Comparison of ENCODE assay signal across 15 cellular contexts in genomic region chr9:114180701-114181582, GRCh38. TPM values are rescaled to one million over a fixed set of nuclear protein-coding genes. Genes with fewer than 3 reads are reported as not detected.
DNase-seq lines count a peak whose midpoint lies in the region; ATAC-seq, FAIRE-seq and TF ChIP-seq lines count a peak whose summit lies in the region.
"Had no signal": no experiment of that assay in that cellular context is flagged by ENCODE, and none has a peak within 500 bp of the region (broad histone marks: within the 10 kb centered on the region; RNA-seq: fewer than 3 reads in every experiment).

No MANE protein-coding gene starts in this region.

- ATAC-seq in pancreas (peak in 3 of 4 donors; percentile 4 to 40 (median 35)), GM19452 (IDR thresholded peaks at IDR 0.05; ENCODE audit: unreplicated experiment) (no peak)
- ATAC-seq in natural killer cell treated with Interleukin-12 subunit alpha and Interleukin-12 subunit beta and Interleukin-15 and Interleukin-18, amount 100 ng/mL, for 72 hours, result no peak

- H3K9me3 Mint-ChIP-seq in chondrocyte (ENCODE audit: low read depth), result no peaks in the 10 kb centered on the region
- no peaks in the 10 kb centered on the region for H3K9me3 Mint-ChIP-seq in natural killer cell treated with Interleukin-12 subunit alpha and Interleukin-12 subunit beta and Interleukin-15 and Interleukin-18, amount 100 ng/mL, for 72 hours

- peaks cover 19 to 27% (median 25%) of the 10 kb centered on the region in 3 donors for H3K4me1 ChIP-seq in pancreas

- peak; percentile 41 for DNase-seq in AG10803 (ENCODE audit: low read depth)
- peak; percentile 54 for DNase-seq in chondrocyte (ENCODE audit: low spot score)
- DNase-seq in iPS-NIHi11 (ENCODE audit: low spot score), result peak; percentile 50
- DNase-seq in pancreas, result peak in 1 of 6 donors; percentile 39
- no peak for DNase-seq in DMS79 treated with DMSO at 0.1 percent for 48 hours (lab: John Stamatoyannopoulos, UW)
- DNase-seq in natural killer cell treated with Interleukin-12 subunit alpha and Interleukin-12 subunit beta and Interleukin-15 and Interleukin-18, amount 100 ng/mL, for 72 hours (ENCODE audit: low spot score), result no peak
- no peak for DNase-seq in DMS 273 (lab: John Stamatoyannopoulos, UW; ENCODE audit: unreplicated experiment)
- DNase-seq: ACHN; activated CD8-positive, alpha-beta memory T cell treated with anti-CD3 and anti-CD28 coated beads, Interleukin-2, amount 50 U/mL, for 48 hours; DND-41; NCI-H524 treated with DMSO at 0.1 percent for 48 hours; SHP77; WERI-Rb-1 had no signal

- peaks cover 11% of the 10 kb centered on the region for H3K36me3 Mint-ChIP-seq in chondrocyte (ENCODE audit: low read depth)
- no peaks in the 10 kb centered on the region for H3K36me3 Mint-ChIP-seq in natural killer cell treated with Interleukin-12 subunit alpha and Interleukin-12 subunit beta and Interleukin-15 and Interleukin-18, amount 100 ng/mL, for 72 hours

- 35 to 37% methylated on average over 13 to 14 of the region's 14 CpGs for WGBS in pancreas, 2 donors

- TF ChIP-seq CTCF in AG10803 (conservative IDR thresholded peaks at IDR 0.05; ENCODE audit: low read length) (no peak), chondrocyte (IDR thresholded peaks at IDR 0.05) (no peak), pancreas (IDR thresholded peaks at IDR 0.05) (no peak)

- H3K27me3 Mint-ChIP-seq in chondrocyte (ENCODE audit: low read depth), result no peaks in the 10 kb centered on the region
- peaks cover 0 to 12% of the 10 kb centered on the region in 2 donors for H3K27me3 Mint-ChIP-seq in natural killer cell treated with Interleukin-12 subunit alpha and Interleukin-12 subunit beta and Interleukin-15 and Interleukin-18, amount 100 ng/mL, for 72 hours

- H3K9me3 ChIP-seq in pancreas, result no peaks in the 10 kb centered on the region

- H3K36me3 ChIP-seq in pancreas, result no peaks in the 10 kb centered on the region

- no peak for FAIRE-seq in pancreas (lab: Jason Lieb, UNC)
- FAIRE-seq: bronchial epithelial cell had no signal

- peak overlapping the region; percentile 96 for H3K27ac Mint-ChIP-seq in chondrocyte (ENCODE audit: unreplicated experiment)
- no peak overlapping the region for H3K27ac Mint-ChIP-seq in natural killer cell treated with Interleukin-12 subunit alpha and Interleukin-12 subunit beta and Interleukin-15 and Interleukin-18, amount 100 ng/mL, for 72 hours

- H3K4me1 Mint-ChIP-seq in chondrocyte (ENCODE audit: low read depth), result peaks cover 66% of the 10 kb centered on the region
- no peaks in the 10 kb centered on the region for H3K4me1 Mint-ChIP-seq in natural killer cell treated with Interleukin-12 subunit alpha and Interleukin-12 subunit beta and Interleukin-15 and Interleukin-18, amount 100 ng/mL, for 72 hours (ENCODE audit: low read depth in 2 of 2)

- peak overlapping the region in 2 of 4 donors; percentile 28 to 54 for H3K27ac ChIP-seq in pancreas
- H3K27ac ChIP-seq: WERI-Rb-1 had no signal

- H3K4me3 ChIP-seq in AG10803 (ENCODE audit: low read length) (no peak overlapping the region), pancreas (no peak overlapping the region)

- peak overlapping the region; percentile 29 for H3K4me3 Mint-ChIP-seq in chondrocyte (ENCODE audit: unreplicated experiment)
- no peak overlapping the region for H3K4me3 Mint-ChIP-seq in natural killer cell treated with Interleukin-12 subunit alpha and Interleukin-12 subunit beta and Interleukin-15 and Interleukin-18, amount 100 ng/mL, for 72 hours

- H3K27me3 ChIP-seq in pancreas, result no peaks in the 10 kb centered on the region

- intact Hi-C loops in pancreas (cut with DNase I), result no loop called here

RNA-seq across cellular contexts. Expression of gene COL27A1, which starts 25.6 kb away (rescaled TPM):
- total RNA-seq in chondrocyte, result 45.9 to 52.9 TPM (median 48.5 TPM) in 3 replicates
- total RNA-seq in pancreas, result 10 to 100 TPM in 5 of 6 donors, 1 to 10 TPM in 1; 9.7 to 31.8 (median 17.3) TPM
- polyA plus RNA-seq in pancreas, result 100 to 1,000 TPM in 1 of 2 donors, 10 to 100 TPM in 1; 71.1 to 109 TPM
- 1 to 10 TPM; 1.5 to 1.6 TPM for total RNA-seq in natural killer cell treated with Interleukin-12 subunit alpha and Interleukin-12 subunit beta and Interleukin-15 and Interleukin-18, amount 100 ng/mL, for 72 hours

Comparison
In these comparisons a context has a peak if more than half of its experiments do, and no peak if none do; other contexts are left out.
1. DNase-seq: peak in AG10803 (single experiment), chondrocyte (single experiment) and iPS-NIHi11 (single experiment); none in DMS79 treated with DMSO at 0.1 percent for 48 hours (single experiment), natural killer cell treated with Interleukin-12 subunit alpha and Interleukin-12 subunit beta and Interleukin-15 and Interleukin-18, amount 100 ng/mL, for 72 hours (single experiment) and DMS 273 (single experiment).
2. ATAC-seq: peak in pancreas (3 of 4); none in natural killer cell treated with Interleukin-12 subunit alpha and Interleukin-12 subunit beta and Interleukin-15 and Interleukin-18, amount 100 ng/mL, for 72 hours (0 of 2) and GM19452 (single experiment).
3. RNA of gene COL27A1, which starts 25.6 kb away (total RNA-seq): 45.9 to 52.9 TPM in chondrocyte and 9.7 to 31.8 TPM in pancreas; 1.5 to 1.6 TPM in natural killer cell treated with Interleukin-12 subunit alpha and Interleukin-12 subunit beta and Interleukin-15 and Interleukin-18, amount 100 ng/mL, for 72 hours; every median in the first group is over 4 times any median in the second.